34 cellular contexts compared by ENCODE assay signal in genomic region chr1:247656475-247656874, GRCh38. TPM values are rescaled to one million over a fixed set of nuclear protein-coding genes. Genes with fewer than 3 reads are reported as not detected.
"Had no signal": no experiment of that assay in that cellular context is flagged by ENCODE, and none has a peak within 500 bp of the region (broad histone marks: within the 10 kb centered on the region; RNA-seq: fewer than 3 reads in every experiment).

No MANE protein-coding gene starts in this region.

- ATAC-seq: effector memory CD8-positive, alpha-beta T cell; esophagus mucosa; gastrocnemius medialis; heart right ventricle; left cardiac atrium; left lung; left ventricle myocardium superior; lower lobe of right lung; mucosa of descending colon; naive thymus-derived CD8-positive, alpha-beta T cell had no signal

- DNase-seq: dermis blood vessel endothelial cell; effector CD8-positive, alpha-beta T cell; effector memory CD8-positive, alpha-beta T cell; endodermal cell; erythroblast; esophagus squamous epithelium; foreskin fibroblast; foreskin melanocyte; gastrocnemius medialis; glutamatergic neuron; head of caudate nucleus; heart right ventricle; hippocampal formation; left cardiac atrium; left lung; left ventricle myocardium superior; lower lobe of right lung; mesenchymal stem cell; mucosa of descending colon; naive B cell; naive thymus-derived CD8-positive, alpha-beta T cell had no signal

- H3K27ac Mint-ChIP-seq: effector memory CD8-positive, alpha-beta T cell; endodermal cell; mesothelial cell of epicardium; naive B cell; naive thymus-derived CD8-positive, alpha-beta T cell had no signal

- H3K27me3 Mint-ChIP-seq: effector memory CD8-positive, alpha-beta T cell had no signal

- H3K9me3 Mint-ChIP-seq: endodermal cell had no signal

- H3K4me3 Mint-ChIP-seq: effector memory CD8-positive, alpha-beta T cell; endodermal cell; mesothelial cell of epicardium; naive B cell; naive thymus-derived CD8-positive, alpha-beta T cell had no signal

- H3K36me3 Mint-ChIP-seq: mesothelial cell of epicardium; naive B cell; naive thymus-derived CD8-positive, alpha-beta T cell had no signal

- H3K27me3 ChIP-seq: esophagus squamous epithelium, gastrocnemius medialis, heart right ventricle, left lung had no signal

- H3K4me3 ChIP-seq: coronary artery, esophagus squamous epithelium, gastrocnemius medialis, heart right ventricle, left lung, lower lobe of right lung, mucosa of descending colon had no signal

- FAIRE-seq: endometrium, islet of Langerhans, keratinocyte had no signal

- H3K4me1 ChIP-seq: esophagus squamous epithelium, gastrocnemius medialis, heart right ventricle, left lung, lower lobe of right lung had no signal

- H3K36me3 ChIP-seq: esophagus squamous epithelium, gastrocnemius medialis, heart right ventricle, left lung, lower lobe of right lung had no signal

- H3K4me1 Mint-ChIP-seq: endodermal cell; mesothelial cell of epicardium; naive thymus-derived CD8-positive, alpha-beta T cell had no signal

- H3K27ac ChIP-seq: coronary artery, epithelial cell of prostate, esophagus squamous epithelium, gastrocnemius medialis, heart right ventricle, left lung, lower lobe of right lung had no signal

- H3K9me3 ChIP-seq: esophagus squamous epithelium, gastrocnemius medialis, lower lobe of right lung, mucosa of descending colon had no signal

RNA-seq across cellular contexts. Expression of gene OR13G1, which starts 23.1 kb away (rescaled TPM):
- total RNA-seq: dermis blood vessel endothelial cell; endodermal cell; esophagus mucosa; esophagus squamous epithelium; gastrocnemius medialis; glomerular endothelial cell; heart right ventricle; kidney epithelial cell; left cardiac atrium; left lung; left ventricle myocardium superior; lower leg skin; lower lobe of right lung; lung microvascular endothelial cell; mesenteric fat pad; mesothelial cell of epicardium; mucosa of descending colon; myocyte; naive thymus-derived CD8-positive, alpha-beta T cell had no signal
- polyA plus RNA-seq: heart right ventricle; keratinocyte; naive thymus-derived CD8-positive, alpha-beta T cell had no signal

RNA-seq across cellular contexts. Expression of gene OR2G3, which starts 51.1 kb away (rescaled TPM):
- total RNA-seq: dermis blood vessel endothelial cell; endodermal cell; esophagus mucosa; esophagus squamous epithelium; gastrocnemius medialis; glomerular endothelial cell; heart right ventricle; kidney epithelial cell; left cardiac atrium; left lung; left ventricle myocardium superior; lower leg skin; lower lobe of right lung; lung microvascular endothelial cell; mesenteric fat pad; mesothelial cell of epicardium; mucosa of descending colon; myocyte; naive thymus-derived CD8-positive, alpha-beta T cell had no signal
- polyA plus RNA-seq: heart right ventricle; keratinocyte; naive thymus-derived CD8-positive, alpha-beta T cell had no signal

RNA-seq across cellular contexts. Expression of gene OR6F1, which starts 60.0 kb away (rescaled TPM):
- total RNA-seq: dermis blood vessel endothelial cell; endodermal cell; esophagus mucosa; esophagus squamous epithelium; gastrocnemius medialis; glomerular endothelial cell; heart right ventricle; kidney epithelial cell; left cardiac atrium; left lung; left ventricle myocardium superior; lower leg skin; lower lobe of right lung; lung microvascular endothelial cell; mesenteric fat pad; mesothelial cell of epicardium; mucosa of descending colon; myocyte; naive thymus-derived CD8-positive, alpha-beta T cell had no signal
- polyA plus RNA-seq: heart right ventricle; keratinocyte; naive thymus-derived CD8-positive, alpha-beta T cell had no signal
